ENCODE assay signal across 32 cellular contexts in the genomic region with DNA sequence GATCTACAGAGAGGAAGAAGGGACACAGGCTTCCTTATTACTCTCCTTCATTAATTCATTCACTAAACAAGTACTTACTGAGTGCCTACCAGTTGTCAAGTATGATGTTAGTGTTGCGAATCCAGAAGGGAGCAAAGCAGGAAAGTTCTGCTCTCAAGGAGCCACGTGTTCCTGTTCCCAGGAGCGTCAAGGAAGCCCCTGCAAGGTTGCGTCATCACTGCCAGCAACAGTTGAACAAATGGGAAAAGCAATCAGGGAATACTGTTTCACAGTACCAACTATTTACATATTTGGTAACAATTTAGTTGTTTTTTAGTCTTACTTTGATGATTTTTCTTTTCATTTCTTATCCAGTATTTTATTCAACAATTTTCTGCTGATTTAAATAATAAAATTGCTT.
"Had no signal": no experiment of that assay in that cellular context is flagged by ENCODE, and none has a peak within 500 bp of the region (broad histone marks: within the 10 kb centered on the region; RNA-seq: fewer than 3 reads in every experiment).

No MANE protein-coding gene starts in this region.

- DNase-seq: activated CD4-positive, alpha-beta memory T cell treated with anti-CD3 and anti-CD28 coated beads, Interleukin-2, amount 10 ng/mL, durations not matched to agents 7 days and 5 days; activated CD4-positive, alpha-beta T cell treated with anti-CD3 and anti-CD28 coated beads for 1 hour; activated CD4-positive, alpha-beta T cell treated with anti-CD3 and anti-CD28 coated beads for 4 hours; activated CD4-positive, alpha-beta T cell treated with anti-CD3 and anti-CD28 coated beads, Interleukin-2, amount 10 ng/mL, durations not matched to agents 7 days and 5 days; activated CD4-positive, alpha-beta T cell treated with anti-CD3 and anti-CD28 coated beads, Interleukin-2, amount 50 U/mL, for 4 hours; activated CD8-positive, alpha-beta memory T cell treated with anti-CD3 and anti-CD28 coated beads, Interleukin-2, amount 50 U/mL, for 48 hours; activated gamma-delta T cell; activated naive CD4-positive, alpha-beta T cell; activated naive CD4-positive, alpha-beta T cell treated with anti-CD3 and anti-CD28 coated beads, Interleukin-2, amount 10 ng/mL, durations not matched to agents 7 days and 5 days; activated naive CD8-positive, alpha-beta T cell treated with anti-CD3 and anti-CD28 coated beads, Interleukin-2, amount 10 ng/mL, durations not matched to agents 7 days and 5 days; activated T-cell treated with anti-CD3 and anti-CD28 coated beads for 4 hours; activated T-cell treated with anti-CD3 and anti-CD28 coated beads, Interleukin-2, amount 50 U/mL, for 24 hours; activated T-cell treated with anti-CD3 and anti-CD28 coated beads, Interleukin-2, amount 50 U/mL, for 72 hours; central memory CD4-positive, alpha-beta T cell; cerebellar nuclear complex; colonic mucosa; effector CD8-positive, alpha-beta T cell; esophagus squamous epithelium; gastrocnemius medialis; glutamatergic neuron; heart left ventricle; T-helper 2 cell had no signal

- FAIRE-seq: endometrium, endothelial cell of umbilical vein, TTC549 had no signal

- H3K36me3 ChIP-seq: ascending aorta, breast epithelium, cardiac muscle cell, colonic mucosa, esophagus squamous epithelium, gastrocnemius medialis, heart left ventricle had no signal

- H3K4me3 ChIP-seq: ascending aorta, breast epithelium, cardiac muscle cell, colonic mucosa, esophagus squamous epithelium, gastrocnemius medialis, heart left ventricle had no signal

- H3K27ac ChIP-seq: ascending aorta, breast epithelium, cardiac muscle cell, colonic mucosa, epithelial cell of prostate, esophagus squamous epithelium, gastrocnemius medialis, heart left ventricle, VCaP had no signal

- H3K27me3 ChIP-seq: ascending aorta, breast epithelium, colonic mucosa, esophagus squamous epithelium, gastrocnemius medialis had no signal

- H3K4me1 ChIP-seq: ascending aorta, breast epithelium, colonic mucosa, esophagus squamous epithelium, gastrocnemius medialis, heart left ventricle had no signal

- H3K9me3 ChIP-seq: ascending aorta, breast epithelium, colonic mucosa, esophagus squamous epithelium, gastrocnemius medialis had no signal

- ATAC-seq: activated naive CD4-positive, alpha-beta T cell treated with anti-CD3 and anti-CD28 coated beads, Interleukin-2, amount 50 U/mL, for 72 hours; activated T-cell treated with anti-CD3 and anti-CD28 coated beads, Interleukin-2, amount 50 U/mL, for 72 hours; gastrocnemius medialis; heart left ventricle; WTC11 had no signal
